Comparison of ENCODE assay signal across 16 cellular contexts in the genomic region with DNA sequence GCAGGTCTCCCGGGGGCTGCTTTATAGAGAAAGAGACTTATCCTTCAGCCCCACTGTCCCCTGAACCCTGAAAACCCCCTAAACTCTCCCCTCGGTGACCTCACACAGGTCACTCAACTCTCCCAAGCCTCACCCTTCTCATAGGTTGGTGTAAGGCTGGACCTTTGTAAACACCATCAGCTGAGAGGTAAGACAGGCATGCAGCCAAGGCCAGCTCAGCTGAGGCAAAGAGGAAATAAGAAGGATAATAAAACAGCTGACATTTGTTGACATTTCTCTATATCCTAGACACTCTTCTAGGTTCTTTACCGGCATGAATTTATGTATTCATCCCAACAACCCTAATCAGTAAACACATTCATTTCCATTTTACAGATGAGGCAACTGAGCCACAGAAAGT.
DNase-seq lines count a peak whose midpoint lies in the region; ATAC-seq and TF ChIP-seq lines count a peak whose summit lies in the region.
"Had no signal": no experiment of that assay in that cellular context is flagged by ENCODE, and none has a peak within 500 bp of the region (broad histone marks: within the 10 kb centered on the region; RNA-seq: fewer than 3 reads in every experiment).

No MANE protein-coding gene starts in this region.

- no peak for TF ChIP-seq CTCF in colonic mucosa (IDR thresholded peaks at IDR 0.05)
- TF ChIP-seq CTCF in type B pancreatic cell (conservative IDR thresholded peaks at IDR 0.05), result no peak

- POLR2A ChIA-PET in activated CD4-positive, alpha-beta T cell treated with anti-CD3 and anti-CD28 coated beads for 36 hours (lab: Charles Lee), result no interaction called here

- H3K36me3 ChIP-seq in colonic mucosa, result no peaks in the 10 kb centered on the region
- H3K36me3 ChIP-seq: BLaER1 treated with 17β-estradiol and CSF1 and Interleukin-3, amounts not matched to agents 10 nM and 100 nM; Peyer's patch had no signal

- intact Hi-C loops in colonic mucosa (cut with DNase I), result no loop called here
- intact Hi-C loops in activated CD4-positive, alpha-beta T cell treated with anti-CD3 and anti-CD28 coated beads for 36 hours (cut with DNase I, micrococcal nuclease), result no loop called here

- no peak overlapping the region for H3K4me3 Mint-ChIP-seq in type B pancreatic cell
- H3K4me3 Mint-ChIP-seq in activated CD4-positive, alpha-beta T cell treated with anti-CD3 and anti-CD28 coated beads for 36 hours, result no peak overlapping the region

- ATAC-seq in activated CD4-positive, alpha-beta T cell treated with anti-CD3 and anti-CD28 coated beads for 36 hours, result no peak
- no peak for ATAC-seq in HG03457 (IDR thresholded peaks at IDR 0.05; ENCODE audit: unreplicated experiment)

- H3K9me3 ChIP-seq in colonic mucosa, result no peaks in the 10 kb centered on the region
- H3K9me3 ChIP-seq: BLaER1 treated with 17β-estradiol and CSF1 and Interleukin-3, amounts not matched to agents 10 nM and 100 nM; Peyer's patch had no signal

- DNase-seq in NCI-H2107 treated with DMSO at 0.1 percent for 48 hours (lab: John Stamatoyannopoulos, UW; ENCODE audit: unreplicated experiment), result peak; percentile 5
- DNase-seq in NCI-H2107 (lab: John Stamatoyannopoulos, UW), result no peak
- peak; percentile 44 for DNase-seq in NCI-H2196 treated with DMSO at 0.1 percent for 48 hours (lab: John Stamatoyannopoulos, UW; ENCODE audit: unreplicated experiment)
- DNase-seq in colonic mucosa, result peak; percentile 22
- DNase-seq in type B pancreatic cell (ENCODE audit: extremely low spot score, unreplicated experiment), result no peak
- DNase-seq in activated CD4-positive, alpha-beta T cell treated with anti-CD3 and anti-CD28 coated beads for 36 hours, result no peak
- no peak for DNase-seq in AG08395 (ENCODE audit: low spot score)
- DNase-seq: 8988T, NCI-H1436 treated with DMSO at 0.1 percent for 48 hours, NCI-H446, NCI-H748 treated with DMSO at 0.1 percent for 48 hours, Peyer's patch, Right ventricle myocardium superior had no signal

- no peak overlapping the region for H3K4me3 ChIP-seq in colonic mucosa
- H3K4me3 ChIP-seq: BLaER1 treated with 17β-estradiol and CSF1 and Interleukin-3, amounts not matched to agents 10 nM and 100 nM; Peyer's patch; SK-N-MC had no signal

- H3K4me1 Mint-ChIP-seq in type B pancreatic cell (ENCODE audit: unreplicated experiment), result no peaks in the 10 kb centered on the region
- no peaks in the 10 kb centered on the region for H3K4me1 Mint-ChIP-seq in activated CD4-positive, alpha-beta T cell treated with anti-CD3 and anti-CD28 coated beads for 36 hours

- no peaks in the 10 kb centered on the region for H3K4me1 ChIP-seq in colonic mucosa
- H3K4me1 ChIP-seq: BLaER1 treated with 17β-estradiol and CSF1 and Interleukin-3, amounts not matched to agents 10 nM and 100 nM; Peyer's patch had no signal

- peak overlapping the region; percentile 23 for H3K27ac Mint-ChIP-seq in type B pancreatic cell
- H3K27ac Mint-ChIP-seq in activated CD4-positive, alpha-beta T cell treated with anti-CD3 and anti-CD28 coated beads for 36 hours, result no peak overlapping the region

- H3K9ac ChIP-seq in colonic mucosa (ENCODE audit: low read depth in 2 of 2, low read length in 2 of 2), result no peak overlapping the region
- H3K9ac ChIP-seq: BLaER1 treated with 17β-estradiol and CSF1 and Interleukin-3, amounts not matched to agents 10 nM and 100 nM had no signal

- peaks cover 53% of the 10 kb centered on the region for H3K27me3 Mint-ChIP-seq in type B pancreatic cell
- H3K27me3 Mint-ChIP-seq in activated CD4-positive, alpha-beta T cell treated with anti-CD3 and anti-CD28 coated beads for 36 hours, result peaks cover 2% of the 10 kb centered on the region

- no peaks in the 10 kb centered on the region for H3K9me3 Mint-ChIP-seq in type B pancreatic cell
- no peaks in the 10 kb centered on the region for H3K9me3 Mint-ChIP-seq in activated CD4-positive, alpha-beta T cell treated with anti-CD3 and anti-CD28 coated beads for 36 hours (ENCODE audit: low read depth)

- H3K27me3 ChIP-seq in colonic mucosa, result no peaks in the 10 kb centered on the region
- H3K27me3 ChIP-seq: BLaER1 treated with 17β-estradiol and CSF1 and Interleukin-3, amounts not matched to agents 10 nM and 100 nM; Peyer's patch had no signal

- CTCF ChIA-PET in activated CD4-positive, alpha-beta T cell treated with anti-CD3 and anti-CD28 coated beads for 36 hours (lab: Charles Lee), result interaction anchor here (0.7 to 1.3 kb wide), 2 partner anchors 9 to 1697 kb away, joined by 3 to 6 read pairs; no protein-coding TSS in a partner anchor

- H3K36me3 Mint-ChIP-seq in type B pancreatic cell, result no peaks in the 10 kb centered on the region
- H3K36me3 Mint-ChIP-seq in activated CD4-positive, alpha-beta T cell treated with anti-CD3 and anti-CD28 coated beads for 36 hours (ENCODE audit: low read depth), result no peaks in the 10 kb centered on the region

- H3K27ac ChIP-seq in colonic mucosa, result no peak overlapping the region
- H3K27ac ChIP-seq: BLaER1 treated with 17β-estradiol and CSF1 and Interleukin-3, amounts not matched to agents 10 nM and 100 nM; Peyer's patch; SK-N-MC had no signal

Comparison
In these comparisons a context has a peak if more than half of its experiments do, and no peak if none do; other contexts are left out.
1. DNase-seq: peak in NCI-H2107 treated with DMSO at 0.1 percent for 48 hours (single experiment), NCI-H2196 treated with DMSO at 0.1 percent for 48 hours (single experiment) and colonic mucosa (single experiment); none in NCI-H2107 (single experiment), type B pancreatic cell (single experiment), activated CD4-positive, alpha-beta T cell treated with anti-CD3 and anti-CD28 coated beads for 36 hours (single experiment) and AG08395 (single experiment).